In the genomic region with DNA sequence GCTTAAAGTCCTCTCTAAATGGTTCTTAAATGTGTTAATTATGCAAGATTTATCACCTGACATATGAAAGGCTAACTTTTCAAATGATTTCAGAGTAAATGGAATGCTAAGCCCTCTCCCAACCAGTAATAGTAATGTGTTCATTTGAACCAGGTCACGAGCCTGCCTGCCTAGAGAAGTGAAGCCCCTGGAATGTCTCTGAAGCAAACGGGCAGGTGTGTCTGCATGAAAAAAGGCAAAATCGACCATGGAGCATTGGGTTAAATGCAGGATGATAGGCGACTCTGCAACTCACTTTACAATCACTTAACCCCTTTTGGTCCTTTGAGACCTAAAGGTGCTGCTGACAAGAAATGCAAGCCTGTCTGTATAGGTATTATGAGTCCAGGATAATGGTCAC, we compare ENCODE assay signal across 37 cellular contexts.
"Had no signal": no experiment of that assay in that cellular context is flagged by ENCODE, and none has a peak within 500 bp of the region (broad histone marks: within the 10 kb centered on the region; RNA-seq: fewer than 3 reads in every experiment).

No MANE protein-coding gene starts in this region.

- DNase-seq: activated CD4-positive, alpha-beta memory T cell treated with anti-CD3 and anti-CD28 coated beads, Interleukin-2, amount 10 ng/mL, durations not matched to agents 7 days and 5 days; activated CD4-positive, alpha-beta T cell treated with anti-CD3 and anti-CD28 coated beads for 1 hour; activated CD4-positive, alpha-beta T cell treated with anti-CD3 and anti-CD28 coated beads for 36 hours; activated CD4-positive, alpha-beta T cell treated with anti-CD3 and anti-CD28 coated beads for 48 hours; activated CD4-positive, alpha-beta T cell treated with anti-CD3 and anti-CD28 coated beads, Interleukin-2, amount 10 ng/mL, durations not matched to agents 7 days and 5 days; activated CD4-positive, alpha-beta T cell treated with anti-CD3 and anti-CD28 coated beads, Interleukin-2, amount 50 U/mL, for 48 hours; activated CD4-positive, CD25-positive, alpha-beta regulatory T cell; activated CD8-positive, alpha-beta memory T cell treated with anti-CD3 and anti-CD28 coated beads for 24 hours; activated CD8-positive, alpha-beta memory T cell treated with anti-CD3 and anti-CD28 coated beads, Interleukin-2, amount 10 ng/mL, durations not matched to agents 7 days and 5 days; activated CD8-positive, alpha-beta memory T cell treated with anti-CD3 and anti-CD28 coated beads, Interleukin-2, amount 50 U/mL, for 48 hours; activated CD8-positive, alpha-beta T cell treated with anti-CD3 and anti-CD28 coated beads, Interleukin-2, amount 10 ng/mL, durations not matched to agents 7 days and 5 days; activated effector memory CD4-positive, alpha-beta T cell treated with Interleukin-2 at 50 U/mL for 16 hours; activated gamma-delta T cell; activated naive CD4-positive, alpha-beta T cell treated with anti-CD3 and anti-CD28 coated beads, Interleukin-2, amount 10 ng/mL, durations not matched to agents 7 days and 5 days; activated naive CD4-positive, alpha-beta T cell treated with Interleukin-2 at 50 U/mL for 16 hours; activated naive CD8-positive, alpha-beta T cell treated with anti-CD3 and anti-CD28 coated beads, Interleukin-2, amount 10 ng/mL, durations not matched to agents 7 days and 5 days; activated naive CD8-positive, alpha-beta T cell treated with anti-CD3 and anti-CD28 coated beads, Interleukin-2, amount 50 U/mL, for 24 hours; activated T-cell treated with anti-CD3 and anti-CD28 coated beads, Interleukin-2, amount 50 U/mL, for 24 hours; activated T-cell treated with anti-CD3 and anti-CD28 coated beads, Interleukin-2, amount 50 U/mL, for 48 hours; amygdala; anterior cingulate cortex; caudate nucleus; cerebellar nuclear complex; T-helper 2 cell; T-helper 9 cell had no signal

- H3K9me3 Mint-ChIP-seq: activated CD4-positive, alpha-beta memory T cell treated with anti-CD3 and anti-CD28 coated beads, Interleukin-2, amount 10 ng/mL, durations not matched to agents 7 days and 5 days; activated CD4-positive, alpha-beta T cell treated with anti-CD3 and anti-CD28 coated beads, Interleukin-2, amount 10 ng/mL, durations not matched to agents 7 days and 5 days; activated naive CD4-positive, alpha-beta T cell treated with anti-CD3 and anti-CD28 coated beads, Interleukin-2, amount 10 ng/mL, durations not matched to agents 7 days and 5 days; activated naive CD4-positive, alpha-beta T cell treated with anti-CD3 and anti-CD28 coated beads, Interleukin-2, amount 50 U/mL, for 24 hours; activated naive CD8-positive, alpha-beta T cell treated with anti-CD3 and anti-CD28 coated beads, Interleukin-2, amount 10 ng/mL, durations not matched to agents 7 days and 5 days; activated naive CD8-positive, alpha-beta T cell treated with anti-CD3 and anti-CD28 coated beads, Interleukin-2, amount 50 U/mL, for 24 hours; activated T-cell treated with anti-CD3 and anti-CD28 coated beads, Interleukin-2, amount 50 U/mL, for 24 hours; activated T-helper 2 cell treated with anti-CD3 and anti-CD28 coated beads, Interferon-gamma antibody, Interleukin-2, Interleukin-4, amounts not matched to agents 10 μg/mL and 5 μg/mL and 100 μg/mL, durations not matched to agents 14 hours and 24 hours and 36 hours; brain; central memory CD8-positive, alpha-beta T cell; T-helper 2 cell treated with Interferon-gamma antibody and Interleukin-4, amounts not matched to agents 5 μg/mL and 100 μg/mL, for 36 hours had no signal

- H3K4me3 ChIP-seq: ascending aorta, cardiac muscle cell had no signal

- H3K27ac ChIP-seq: ascending aorta, cardiac muscle cell, VCaP had no signal

- H3K36me3 Mint-ChIP-seq: activated CD8-positive, alpha-beta memory T cell treated with anti-CD3 and anti-CD28 coated beads, Interleukin-2, amount 10 ng/mL, durations not matched to agents 7 days and 5 days; activated naive CD4-positive, alpha-beta T cell treated with anti-CD3 and anti-CD28 coated beads, Interleukin-2, amount 10 ng/mL, durations not matched to agents 7 days and 5 days; activated naive CD4-positive, alpha-beta T cell treated with anti-CD3 and anti-CD28 coated beads, Interleukin-2, amount 50 U/mL, for 24 hours; activated naive CD8-positive, alpha-beta T cell; activated naive CD8-positive, alpha-beta T cell treated with anti-CD3 and anti-CD28 coated beads, Interleukin-2, amount 10 ng/mL, durations not matched to agents 7 days and 5 days; brain had no signal

- H3K27me3 ChIP-seq: ascending aorta, cardiac muscle cell had no signal

- H3K4me3 Mint-ChIP-seq: activated CD4-positive, alpha-beta memory T cell treated with anti-CD3 and anti-CD28 coated beads, Interleukin-2, amount 10 ng/mL, durations not matched to agents 7 days and 5 days; activated CD4-positive, alpha-beta T cell treated with anti-CD3 and anti-CD28 coated beads for 36 hours; activated CD4-positive, alpha-beta T cell treated with anti-CD3 and anti-CD28 coated beads, Interleukin-2, amount 10 ng/mL, durations not matched to agents 7 days and 5 days; activated CD8-positive, alpha-beta memory T cell treated with anti-CD3 and anti-CD28 coated beads, Interleukin-2, amount 10 ng/mL, durations not matched to agents 7 days and 5 days; activated CD8-positive, alpha-beta T cell treated with anti-CD3 and anti-CD28 coated beads, Interleukin-2, amount 10 ng/mL, durations not matched to agents 7 days and 5 days; activated naive CD4-positive, alpha-beta T cell treated with anti-CD3 and anti-CD28 coated beads, Interleukin-2, amount 10 ng/mL, durations not matched to agents 7 days and 5 days; activated naive CD4-positive, alpha-beta T cell treated with anti-CD3 and anti-CD28 coated beads, Interleukin-2, amount 50 U/mL, for 24 hours; activated naive CD8-positive, alpha-beta T cell; activated naive CD8-positive, alpha-beta T cell treated with anti-CD3 and anti-CD28 coated beads, Interleukin-2, amount 10 ng/mL, durations not matched to agents 7 days and 5 days; activated naive CD8-positive, alpha-beta T cell treated with anti-CD3 and anti-CD28 coated beads, Interleukin-2, amount 50 U/mL, for 24 hours; activated T-cell treated with anti-CD3 and anti-CD28 coated beads, Interleukin-2, amount 50 U/mL, for 24 hours; brain; central memory CD8-positive, alpha-beta T cell; T-helper 2 cell treated with Interferon-gamma antibody and Interleukin-4, amounts not matched to agents 5 μg/mL and 100 μg/mL, for 36 hours had no signal

- ATAC-seq: activated CD4-positive, alpha-beta T cell treated with anti-CD3 and anti-CD28 coated beads for 36 hours; activated CD4-positive, CD25-positive, alpha-beta regulatory T cell treated with anti-CD3 and anti-CD28 coated beads, Interleukin-2, amount 50 U/mL, for 24 hours; activated CD8-positive, alpha-beta memory T cell treated with anti-CD3 and anti-CD28 coated beads, Interleukin-2, amount 10 ng/mL, durations not matched to agents 7 days and 5 days; activated CD8-positive, alpha-beta T cell treated with anti-CD3 and anti-CD28 coated beads, Interleukin-2, amount 10 ng/mL, durations not matched to agents 7 days and 5 days; activated naive CD8-positive, alpha-beta T cell treated with anti-CD3 and anti-CD28 coated beads, Interleukin-2, amount 50 U/mL, for 24 hours had no signal

- H3K27me3 Mint-ChIP-seq: activated CD4-positive, alpha-beta T cell treated with anti-CD3 and anti-CD28 coated beads for 36 hours; activated CD8-positive, alpha-beta memory T cell treated with anti-CD3 and anti-CD28 coated beads, Interleukin-2, amount 10 ng/mL, durations not matched to agents 7 days and 5 days; central memory CD8-positive, alpha-beta T cell had no signal

- H3K4me1 ChIP-seq: ascending aorta had no signal

- H3K27ac Mint-ChIP-seq: activated CD4-positive, alpha-beta memory T cell treated with anti-CD3 and anti-CD28 coated beads, Interleukin-2, amount 10 ng/mL, durations not matched to agents 7 days and 5 days; activated CD4-positive, alpha-beta T cell treated with anti-CD3 and anti-CD28 coated beads for 36 hours; activated CD4-positive, alpha-beta T cell treated with anti-CD3 and anti-CD28 coated beads, Interleukin-2, amount 10 ng/mL, durations not matched to agents 7 days and 5 days; activated CD8-positive, alpha-beta memory T cell treated with anti-CD3 and anti-CD28 coated beads, Interleukin-2, amount 10 ng/mL, durations not matched to agents 7 days and 5 days; activated CD8-positive, alpha-beta T cell treated with anti-CD3 and anti-CD28 coated beads, Interleukin-2, amount 10 ng/mL, durations not matched to agents 7 days and 5 days; activated naive CD4-positive, alpha-beta T cell treated with anti-CD3 and anti-CD28 coated beads, Interleukin-2, amount 10 ng/mL, durations not matched to agents 7 days and 5 days; activated naive CD4-positive, alpha-beta T cell treated with anti-CD3 and anti-CD28 coated beads, Interleukin-2, amount 50 U/mL, for 24 hours; activated naive CD8-positive, alpha-beta T cell; activated naive CD8-positive, alpha-beta T cell treated with anti-CD3 and anti-CD28 coated beads, Interleukin-2, amount 10 ng/mL, durations not matched to agents 7 days and 5 days; activated naive CD8-positive, alpha-beta T cell treated with anti-CD3 and anti-CD28 coated beads, Interleukin-2, amount 50 U/mL, for 24 hours; activated T-cell treated with anti-CD3 and anti-CD28 coated beads, Interleukin-2, amount 50 U/mL, for 24 hours; activated T-helper 2 cell treated with anti-CD3 and anti-CD28 coated beads, Interferon-gamma antibody, Interleukin-2, Interleukin-4, amounts not matched to agents 10 μg/mL and 5 μg/mL and 100 μg/mL, durations not matched to agents 14 hours and 24 hours and 36 hours; brain; T-helper 2 cell treated with Interferon-gamma antibody and Interleukin-4, amounts not matched to agents 5 μg/mL and 100 μg/mL, for 36 hours had no signal

- H3K4me1 Mint-ChIP-seq: activated CD8-positive, alpha-beta memory T cell treated with anti-CD3 and anti-CD28 coated beads, Interleukin-2, amount 10 ng/mL, durations not matched to agents 7 days and 5 days; activated naive CD4-positive, alpha-beta T cell treated with anti-CD3 and anti-CD28 coated beads, Interleukin-2, amount 50 U/mL, for 24 hours; activated naive CD8-positive, alpha-beta T cell treated with anti-CD3 and anti-CD28 coated beads, Interleukin-2, amount 10 ng/mL, durations not matched to agents 7 days and 5 days; activated naive CD8-positive, alpha-beta T cell treated with anti-CD3 and anti-CD28 coated beads, Interleukin-2, amount 50 U/mL, for 24 hours; central memory CD8-positive, alpha-beta T cell had no signal

- H3K9me3 ChIP-seq: ascending aorta had no signal

- FAIRE-seq: bronchial epithelial cell, TTC549 had no signal

- H3K36me3 ChIP-seq: ascending aorta, cardiac muscle cell had no signal
